Comparison of ENCODE assay signal across 9 cellular contexts in the genomic region with DNA sequence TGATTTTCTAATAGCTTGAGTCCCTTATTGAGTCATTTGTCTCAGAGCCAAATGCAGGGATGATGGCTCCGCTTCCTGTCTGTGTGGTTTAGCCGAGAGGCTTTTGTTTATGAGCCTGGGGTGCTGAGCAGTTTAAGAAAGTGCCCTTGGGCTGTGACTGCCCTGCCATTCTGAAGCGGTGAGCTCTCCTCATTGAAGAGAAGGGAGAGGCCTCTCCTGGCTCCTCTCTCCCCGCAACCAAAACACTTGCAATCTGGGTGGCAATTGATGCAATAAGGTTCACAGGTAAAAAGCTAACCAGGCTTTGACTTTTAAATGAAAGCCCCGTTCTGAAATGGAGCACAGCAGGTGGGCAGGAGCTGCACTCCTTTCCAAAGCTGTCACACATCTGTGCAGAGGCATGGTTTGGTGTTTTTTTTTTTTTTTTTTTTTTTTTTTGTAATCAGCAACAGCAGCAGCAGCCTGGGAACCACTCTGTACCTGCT.
A peak's percentile ranks its signal among the peaks of the same experiment; 100 is the strongest.
DNase-seq lines count a peak whose midpoint lies in the region; ATAC-seq lines count a peak whose summit lies in the region.
"Had no signal": no experiment of that assay in that cellular context is flagged by ENCODE, and none has a peak within 500 bp of the region (broad histone marks: within the 10 kb centered on the region; RNA-seq: fewer than 3 reads in every experiment).

No MANE protein-coding gene starts in this region.

- peaks cover 39% of the 10 kb centered on the region for H3K4me1 ChIP-seq in HUES64 (ENCODE audit: insufficient read depth, low read length)

- no peaks in the 10 kb centered on the region for H3K36me3 Mint-ChIP-seq in activated T-helper 1 cell treated with anti-CD3 and anti-CD28 coated beads, Interleukin-12 subunit alpha, Interleukin-12 subunit beta, Interleukin-2, Interleukin-4 antibody, amounts not matched to agents 30 ng/mL and 10 ng/mL and 1 ng/mL, durations not matched to agents 14 hours and 24 hours and 36 hours (ENCODE audit: low read depth)

- H3K9me3 ChIP-seq in HUES64 (ENCODE audit: insufficient read depth, low read depth, low read length), result no peaks in the 10 kb centered on the region

- H3K4me1 Mint-ChIP-seq in activated T-helper 1 cell treated with anti-CD3 and anti-CD28 coated beads, Interleukin-12 subunit alpha, Interleukin-12 subunit beta, Interleukin-2, Interleukin-4 antibody, amounts not matched to agents 30 ng/mL and 10 ng/mL and 1 ng/mL, durations not matched to agents 14 hours and 24 hours and 36 hours (ENCODE audit: low read depth), result peaks cover 7% of the 10 kb centered on the region

- intact Hi-C loops in activated T-helper 1 cell treated with anti-CD3 and anti-CD28 coated beads, Interleukin-12 subunit alpha, Interleukin-12 subunit beta, Interleukin-2, Interleukin-4 antibody, amounts not matched to agents 30 ng/mL and 10 ng/mL and 1 ng/mL, durations not matched to agents 14 hours and 24 hours and 36 hours (cut with micrococcal nuclease), result no loop called here
- intact Hi-C loops in posterior vena cava (cut with DNase I), result no loop called here

- no peak overlapping the region for H3K27ac Mint-ChIP-seq in activated T-helper 1 cell treated with anti-CD3 and anti-CD28 coated beads, Interleukin-12 subunit alpha, Interleukin-12 subunit beta, Interleukin-2, Interleukin-4 antibody, amounts not matched to agents 30 ng/mL and 10 ng/mL and 1 ng/mL, durations not matched to agents 14 hours and 24 hours and 36 hours

- ATAC-seq in GM21737 (IDR thresholded peaks at IDR 0.05; ENCODE audit: unreplicated experiment) (no peak), HG03196 (IDR thresholded peaks at IDR 0.05; ENCODE audit: unreplicated experiment) (no peak)
- ATAC-seq: K562 had no signal

- H3K9me3 Mint-ChIP-seq in activated T-helper 1 cell treated with anti-CD3 and anti-CD28 coated beads, Interleukin-12 subunit alpha, Interleukin-12 subunit beta, Interleukin-2, Interleukin-4 antibody, amounts not matched to agents 30 ng/mL and 10 ng/mL and 1 ng/mL, durations not matched to agents 14 hours and 24 hours and 36 hours, result no peaks in the 10 kb centered on the region

- H3K9ac ChIP-seq in HUES64 (ENCODE audit: low read depth, low read length), result no peak overlapping the region

- peak overlapping the region; percentile 7; the same call in 1 of the 2 replicates for H3K4me3 ChIP-seq in HUES64 (ENCODE audit: low read length)
- H3K4me3 ChIP-seq: K562 had no signal

- H3K27me3 Mint-ChIP-seq in activated T-helper 1 cell treated with anti-CD3 and anti-CD28 coated beads, Interleukin-12 subunit alpha, Interleukin-12 subunit beta, Interleukin-2, Interleukin-4 antibody, amounts not matched to agents 30 ng/mL and 10 ng/mL and 1 ng/mL, durations not matched to agents 14 hours and 24 hours and 36 hours (ENCODE audit: insufficient read depth), result no peaks in the 10 kb centered on the region

- H3K27ac ChIP-seq in HUES64 (ENCODE audit: low read depth, low read length), result peak overlapping the region; percentile 24; the same call in 1 of the 2 replicates

- WGBS in HUES64, result 3% methylated on average over 5 of the region's 5 CpGs

- peaks cover 40% of the 10 kb centered on the region for H3K27me3 ChIP-seq in HUES64 (ENCODE audit: insufficient read depth, low read length)

- H3K4me3 Mint-ChIP-seq in activated T-helper 1 cell treated with anti-CD3 and anti-CD28 coated beads, Interleukin-12 subunit alpha, Interleukin-12 subunit beta, Interleukin-2, Interleukin-4 antibody, amounts not matched to agents 30 ng/mL and 10 ng/mL and 1 ng/mL, durations not matched to agents 14 hours and 24 hours and 36 hours, result no peak overlapping the region

- peak; percentile 89 for DNase-seq in EH (ENCODE audit: low read depth)
- DNase-seq in activated T-helper 1 cell treated with anti-CD3 and anti-CD28 coated beads, Interleukin-12 subunit alpha, Interleukin-12 subunit beta, Interleukin-2, Interleukin-4 antibody, amounts not matched to agents 30 ng/mL and 10 ng/mL and 1 ng/mL, durations not matched to agents 14 hours and 24 hours and 36 hours (ENCODE audit: low spot score), result peak; percentile 2
- DNase-seq in kidney tubule cell (ENCODE audit: low spot score), result peak; percentile 78
- DNase-seq in posterior vena cava (ENCODE audit: low spot score), result no peak
- no peak for DNase-seq in nucleus accumbens (lab: John Stamatoyannopoulos, UW)

- no peaks in the 10 kb centered on the region for H3K36me3 ChIP-seq in HUES64 (ENCODE audit: insufficient read depth, low read length)

Comparison
In these comparisons a context has a peak if more than half of its experiments do, and no peak if none do; other contexts are left out.
1. DNase-seq: peak in EH (single experiment), activated T-helper 1 cell treated with anti-CD3 and anti-CD28 coated beads, Interleukin-12 subunit alpha, Interleukin-12 subunit beta, Interleukin-2, Interleukin-4 antibody, amounts not matched to agents 30 ng/mL and 10 ng/mL and 1 ng/mL, durations not matched to agents 14 hours and 24 hours and 36 hours (single experiment) and kidney tubule cell (single experiment); none in posterior vena cava (single experiment) and nucleus accumbens (0 of 56).